In genomic region chr11:35063453-35063852, GRCh38 we compare ENCODE assay signal across 16 cellular contexts.
"Had no signal": no experiment of that assay in that cellular context is flagged by ENCODE, and none has a peak within 500 bp of the region (broad histone marks: within the 10 kb centered on the region; RNA-seq: fewer than 3 reads in every experiment).

No MANE protein-coding gene starts in this region.

- H3K9me3 Mint-ChIP-seq: activated T-helper 17 cell treated with anti-CD3 and anti-CD28 coated beads, Interleukin-2, amount 50 U/mL, for 72 hours; central memory CD8-positive, alpha-beta T cell had no signal

- H3K4me3 Mint-ChIP-seq: activated B cell treated with CpG ODN at 0.5 μM for 24 hours; activated CD4-positive, alpha-beta T cell treated with anti-CD3 and anti-CD28 coated beads, Interleukin-2, amount 10 ng/mL, durations not matched to agents 24 days and 14 days; activated naive CD4-positive, alpha-beta T cell treated with anti-CD3 and anti-CD28 coated beads, Interleukin-2, amount 10 ng/mL, durations not matched to agents 7 days and 5 days; activated T-helper 17 cell treated with anti-CD3 and anti-CD28 coated beads, Interleukin-2, amount 50 U/mL, for 72 hours; central memory CD8-positive, alpha-beta T cell; type B pancreatic cell had no signal

- H3K27ac Mint-ChIP-seq: activated B cell treated with CpG ODN at 0.5 μM for 24 hours; activated CD4-positive, alpha-beta T cell treated with anti-CD3 and anti-CD28 coated beads, Interleukin-2, amount 10 ng/mL, durations not matched to agents 24 days and 14 days; activated naive CD4-positive, alpha-beta T cell treated with anti-CD3 and anti-CD28 coated beads, Interleukin-2, amount 10 ng/mL, durations not matched to agents 7 days and 5 days; activated T-helper 17 cell treated with anti-CD3 and anti-CD28 coated beads, Interleukin-2, amount 50 U/mL, for 72 hours; type B pancreatic cell had no signal

- H3K4me3 ChIP-seq: adrenal gland, body of pancreas, left ventricle myocardium inferior, sigmoid colon had no signal

- H3K36me3 Mint-ChIP-seq: type B pancreatic cell had no signal

- H3K27ac ChIP-seq: adrenal gland, body of pancreas, left ventricle myocardium inferior had no signal

- H3K27me3 ChIP-seq: adrenal gland, body of pancreas, sigmoid colon had no signal

- ATAC-seq: activated T-helper 17 cell treated with anti-CD3 and anti-CD28 coated beads, Interleukin-2, amount 50 U/mL, for 72 hours; body of pancreas had no signal

- H3K4me1 ChIP-seq: adrenal gland, body of pancreas, left ventricle myocardium inferior had no signal

- H3K9me3 ChIP-seq: adrenal gland, body of pancreas, left ventricle myocardium inferior, sigmoid colon had no signal

- DNase-seq: activated B cell treated with CpG ODN at 0.5 μM for 24 hours; activated CD4-positive, alpha-beta T cell treated with anti-CD3 and anti-CD28 coated beads, Interleukin-2, amount 10 ng/mL, durations not matched to agents 24 days and 14 days; activated CD8-positive, alpha-beta memory T cell treated with anti-CD3 and anti-CD28 coated beads for 24 hours; activated naive CD4-positive, alpha-beta T cell treated with anti-CD3 and anti-CD28 coated beads, Interleukin-2, amount 10 ng/mL, durations not matched to agents 7 days and 5 days; adrenal gland; body of pancreas; cortex of kidney; effector CD8-positive, alpha-beta T cell; left ventricle myocardium inferior; mesendoderm; sigmoid colon; stimulated activated CD4-positive, alpha-beta T cell treated with anti-CD3 and anti-CD28 coated beads, Interleukin-12 subunit alpha, Interleukin-12 subunit beta, amount 100 ng/mL, for 4 hours; stimulated activated naive CD4-positive, alpha-beta T cell had no signal

- H3K36me3 ChIP-seq: adrenal gland, left ventricle myocardium inferior, sigmoid colon had no signal

- H3K27me3 Mint-ChIP-seq: activated B cell treated with CpG ODN at 0.5 μM for 24 hours; activated CD4-positive, alpha-beta T cell treated with anti-CD3 and anti-CD28 coated beads, Interleukin-2, amount 10 ng/mL, durations not matched to agents 24 days and 14 days; activated naive CD4-positive, alpha-beta T cell treated with anti-CD3 and anti-CD28 coated beads, Interleukin-2, amount 10 ng/mL, durations not matched to agents 7 days and 5 days; activated T-helper 17 cell treated with anti-CD3 and anti-CD28 coated beads, Interleukin-2, amount 50 U/mL, for 72 hours; central memory CD8-positive, alpha-beta T cell had no signal
